ENCODE assay signal across 12 cellular contexts in genomic region chr12:59823535-59823934, GRCh38.
"Had no signal": no experiment of that assay in that cellular context is flagged by ENCODE, and none has a peak within 500 bp of the region (broad histone marks: within the 10 kb centered on the region; RNA-seq: fewer than 3 reads in every experiment).

No MANE protein-coding gene starts in this region.

- H3K27ac ChIP-seq: colonic mucosa, WERI-Rb-1 had no signal

- H3K27ac Mint-ChIP-seq: activated naive CD4-positive, alpha-beta T cell treated with anti-CD3 and anti-CD28 coated beads, Interleukin-2, amount 50 U/mL, for 72 hours; T-helper 1 cell treated with Interleukin-12 subunit alpha and Interleukin-12 subunit beta and Interleukin-4 antibody, amounts not matched to agents 30 μg/mL and 1 μg/mL, for 36 hours had no signal

- H3K4me3 Mint-ChIP-seq: neural crest cell; T-helper 1 cell treated with Interleukin-12 subunit alpha and Interleukin-12 subunit beta and Interleukin-4 antibody, amounts not matched to agents 30 μg/mL and 1 μg/mL, for 36 hours had no signal

- H3K36me3 Mint-ChIP-seq: activated naive CD4-positive, alpha-beta T cell treated with anti-CD3 and anti-CD28 coated beads, Interleukin-2, amount 50 U/mL, for 72 hours had no signal

- DNase-seq: activated CD4-positive, alpha-beta T cell treated with anti-CD3 and anti-CD28 coated beads, Interleukin-2, amount 50 U/mL, for 48 hours; activated T-cell treated with anti-CD3 and anti-CD28 coated beads, Interleukin-2, amount 50 U/mL, for 1 hour; amniotic stem cell; central memory CD4-positive, alpha-beta T cell; colonic mucosa; glutamatergic neuron; stimulated activated CD4-positive, alpha-beta T cell treated with anti-CD3 and anti-CD28 coated beads, Interleukin-1b, Interleukin-23, amount 100 ng/mL, for 48 hours; WERI-Rb-1 had no signal

- H3K9me3 Mint-ChIP-seq: T-helper 1 cell treated with Interleukin-12 subunit alpha and Interleukin-12 subunit beta and Interleukin-4 antibody, amounts not matched to agents 30 μg/mL and 1 μg/mL, for 36 hours had no signal

- ATAC-seq: activated naive CD4-positive, alpha-beta T cell treated with anti-CD3 and anti-CD28 coated beads, Interleukin-2, amount 50 U/mL, for 72 hours; sciatic nerve had no signal

- H3K9me3 ChIP-seq: colonic mucosa had no signal

- H3K4me1 Mint-ChIP-seq: neural crest cell had no signal

- H3K4me1 ChIP-seq: colonic mucosa had no signal

- H3K36me3 ChIP-seq: colonic mucosa, WERI-Rb-1 had no signal

- H3K4me3 ChIP-seq: colonic mucosa had no signal

- H3K27me3 ChIP-seq: colonic mucosa had no signal
